ENCODE assay signal across 8 cellular contexts in the genomic region with DNA sequence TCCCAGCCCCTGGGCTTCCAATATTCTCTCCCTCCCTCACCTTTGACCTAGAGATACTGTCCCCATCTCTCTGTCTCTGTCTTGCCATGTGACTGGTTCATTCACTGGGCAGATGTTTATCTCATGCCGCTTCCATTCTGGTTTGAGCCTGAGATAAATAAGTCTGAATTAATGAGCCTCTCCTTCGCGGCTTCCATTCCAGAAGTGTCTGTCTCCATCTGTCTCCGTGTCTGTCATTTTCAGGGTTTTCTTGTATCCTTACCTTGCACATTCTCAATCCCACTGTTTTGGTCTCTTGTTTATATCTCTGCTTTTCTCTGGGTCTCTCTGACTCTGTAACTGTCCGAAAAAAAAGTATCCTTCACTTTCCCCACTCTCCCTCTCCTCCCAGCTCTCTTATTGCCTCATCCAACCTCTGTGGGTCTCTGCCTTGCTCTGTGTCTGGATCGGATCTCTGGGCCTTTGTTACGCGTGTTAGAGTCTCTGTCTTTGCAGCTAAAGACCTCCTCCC. TPM values are rescaled to one million over a fixed set of nuclear protein-coding genes. Genes with fewer than 3 reads are reported as not detected.
DNase-seq lines count a peak whose midpoint lies in the region; ATAC-seq and TF ChIP-seq lines count a peak whose summit lies in the region.

No MANE protein-coding gene starts in this region.

- intact Hi-C loops in thyroid gland (cut with DNase I) = no loop called here

- DNase-seq in activated CD8-positive, alpha-beta memory T cell treated with anti-CD3 and anti-CD28 coated beads, Interleukin-2, amount 10 ng/mL, durations not matched to agents 7 days and 5 days = no peak
- no peak for DNase-seq in activated CD8-positive, alpha-beta memory T cell treated with anti-CD3 and anti-CD28 coated beads for 24 hours
- DNase-seq in activated naive CD8-positive, alpha-beta T cell treated with anti-CD3 and anti-CD28 coated beads, Interleukin-2, amount 10 ng/mL, durations not matched to agents 7 days and 5 days = no peak
- peak; percentile 72 for DNase-seq in left kidney (ENCODE audit: low read depth, low spot score)
- no peak for DNase-seq in thyroid gland
- no peak for DNase-seq in LoVo (ENCODE audit: low spot score)

- TF ChIP-seq CTCF in thyroid gland (IDR thresholded peaks at IDR 0.05) = no peak

- peaks cover 58% of the 10 kb centered on the region for H3K4me1 Mint-ChIP-seq in activated CD8-positive, alpha-beta memory T cell treated with anti-CD3 and anti-CD28 coated beads, Interleukin-2, amount 10 ng/mL, durations not matched to agents 7 days and 5 days
- peaks cover 41% of the 10 kb centered on the region for H3K4me1 Mint-ChIP-seq in activated naive CD8-positive, alpha-beta T cell treated with anti-CD3 and anti-CD28 coated beads, Interleukin-2, amount 10 ng/mL, durations not matched to agents 7 days and 5 days

- H3K36me3 Mint-ChIP-seq in activated CD8-positive, alpha-beta memory T cell treated with anti-CD3 and anti-CD28 coated beads, Interleukin-2, amount 10 ng/mL, durations not matched to agents 7 days and 5 days = peaks cover 26% of the 10 kb centered on the region
- H3K36me3 Mint-ChIP-seq in activated naive CD8-positive, alpha-beta T cell treated with anti-CD3 and anti-CD28 coated beads, Interleukin-2, amount 10 ng/mL, durations not matched to agents 7 days and 5 days = peaks cover 14% of the 10 kb centered on the region

- peak overlapping the region; percentile 75 for H3K4me3 Mint-ChIP-seq in activated CD8-positive, alpha-beta memory T cell treated with anti-CD3 and anti-CD28 coated beads, Interleukin-2, amount 10 ng/mL, durations not matched to agents 7 days and 5 days
- peak overlapping the region; percentile 92 for H3K4me3 Mint-ChIP-seq in activated naive CD8-positive, alpha-beta T cell treated with anti-CD3 and anti-CD28 coated beads, Interleukin-2, amount 10 ng/mL, durations not matched to agents 7 days and 5 days

- 30 to 32% methylated on average over 8 of the region's 8 CpGs for WGBS in thyroid gland, 2 donors

- peak overlapping the region; percentile 93 for H3K27ac Mint-ChIP-seq in activated CD8-positive, alpha-beta memory T cell treated with anti-CD3 and anti-CD28 coated beads, Interleukin-2, amount 10 ng/mL, durations not matched to agents 7 days and 5 days
- H3K27ac Mint-ChIP-seq in activated naive CD8-positive, alpha-beta T cell treated with anti-CD3 and anti-CD28 coated beads, Interleukin-2, amount 10 ng/mL, durations not matched to agents 7 days and 5 days = peak overlapping the region; percentile 97

- H3K27me3 Mint-ChIP-seq in activated CD8-positive, alpha-beta memory T cell treated with anti-CD3 and anti-CD28 coated beads, Interleukin-2, amount 10 ng/mL, durations not matched to agents 7 days and 5 days = no peaks in the 10 kb centered on the region
- no peaks in the 10 kb centered on the region for H3K27me3 Mint-ChIP-seq in activated naive CD8-positive, alpha-beta T cell treated with anti-CD3 and anti-CD28 coated beads, Interleukin-2, amount 10 ng/mL, durations not matched to agents 7 days and 5 days

- H3K4me3 ChIP-seq in thyroid gland (replicated peaks in 1 of 3) = no peak overlapping the region

- peaks cover 20 to 25% of the 10 kb centered on the region in 2 donors for H3K4me1 ChIP-seq in thyroid gland

- no peak for TF ChIP-seq POLR2A in thyroid gland (IDR thresholded peaks at IDR 0.05)

- no peaks in the 10 kb centered on the region for H3K9me3 Mint-ChIP-seq in activated CD8-positive, alpha-beta memory T cell treated with anti-CD3 and anti-CD28 coated beads, Interleukin-2, amount 10 ng/mL, durations not matched to agents 7 days and 5 days (ENCODE audit: low read depth)
- no peaks in the 10 kb centered on the region for H3K9me3 Mint-ChIP-seq in activated naive CD8-positive, alpha-beta T cell treated with anti-CD3 and anti-CD28 coated beads, Interleukin-2, amount 10 ng/mL, durations not matched to agents 7 days and 5 days

- no peaks in the 10 kb centered on the region for H3K9me3 ChIP-seq in thyroid gland

- ATAC-seq in activated CD8-positive, alpha-beta memory T cell treated with anti-CD3 and anti-CD28 coated beads, Interleukin-2, amount 10 ng/mL, durations not matched to agents 7 days and 5 days = no peak
- ATAC-seq in activated naive CD8-positive, alpha-beta T cell treated with anti-CD3 and anti-CD28 coated beads, Interleukin-2, amount 10 ng/mL, durations not matched to agents 7 days and 5 days (ENCODE audit: low read depth) = no peak
- ATAC-seq in GM19395 (IDR thresholded peaks at IDR 0.05; ENCODE audit: unreplicated experiment) (no peak), HG03159 (IDR thresholded peaks at IDR 0.05; ENCODE audit: unreplicated experiment) (no peak)

- POLR2A ChIA-PET in activated naive CD8-positive, alpha-beta T cell treated with anti-CD3 and anti-CD28 coated beads, Interleukin-2, amount 10 ng/mL, durations not matched to agents 7 days and 5 days (lab: Charles Lee) = interaction anchor here (0.8 to 2.9 kb wide), 5 partner anchors 9 to 23 kb away, joined by 3 to 23 read pairs (median 4); partner anchors contain the start of gene DBP

- CTCF ChIA-PET in activated CD8-positive, alpha-beta memory T cell treated with anti-CD3 and anti-CD28 coated beads, Interleukin-2, amount 10 ng/mL, durations not matched to agents 7 days and 5 days (lab: Charles Lee) = interaction anchor here (0.7 to 1.7 kb wide), 4 partner anchors 9 to 39 kb away, joined by 3 to 5 read pairs (median 4); partner anchors contain the start of gene CA11

- H3K27me3 ChIP-seq in thyroid gland = no peaks in the 10 kb centered on the region

- peak overlapping the region; percentile 55 to 72 (median 64) for H3K27ac ChIP-seq in thyroid gland

- peaks cover 4 to 5% of the 10 kb centered on the region in 2 donors for H3K36me3 ChIP-seq in thyroid gland

RNA-seq across cellular contexts. Expression of gene SPHK2, which starts 4.3 kb away (rescaled TPM):
- 10 to 100 TPM; 37.3 to 43.4 TPM for total RNA-seq in activated CD8-positive, alpha-beta memory T cell treated with anti-CD3 and anti-CD28 coated beads, Interleukin-2, amount 10 ng/mL, durations not matched to agents 7 days and 5 days
- 10 to 100 TPM; 31.4 to 31.8 TPM for total RNA-seq in activated naive CD8-positive, alpha-beta T cell treated with anti-CD3 and anti-CD28 coated beads, Interleukin-2, amount 10 ng/mL, durations not matched to agents 7 days and 5 days
- total RNA-seq in thyroid gland = 10 to 100 TPM; 17.1 to 45.4 (median 31.4) TPM

RNA-seq across cellular contexts. Expression of gene RPL18, which starts 4.6 kb away (rescaled TPM):
- total RNA-seq in activated CD8-positive, alpha-beta memory T cell treated with anti-CD3 and anti-CD28 coated beads, Interleukin-2, amount 10 ng/mL, durations not matched to agents 7 days and 5 days = 1,000 to 10,000 TPM; 1,413 to 1,465 TPM
- total RNA-seq in activated naive CD8-positive, alpha-beta T cell treated with anti-CD3 and anti-CD28 coated beads, Interleukin-2, amount 10 ng/mL, durations not matched to agents 7 days and 5 days = 1,000 to 10,000 TPM; 1,565 to 1,587 TPM
- total RNA-seq in thyroid gland = 1,000 to 10,000 TPM; 1,845 to 2,426 (median 1,951) TPM

RNA-seq across cellular contexts. Expression of gene FAM83E, which starts 8.7 kb away (rescaled TPM):
- total RNA-seq in activated CD8-positive, alpha-beta memory T cell treated with anti-CD3 and anti-CD28 coated beads, Interleukin-2, amount 10 ng/mL, durations not matched to agents 7 days and 5 days = 1 to 10 TPM; 2.8 to 4.1 TPM
- 1 to 10 TPM; 2.7 to 3.6 TPM for total RNA-seq in activated naive CD8-positive, alpha-beta T cell treated with anti-CD3 and anti-CD28 coated beads, Interleukin-2, amount 10 ng/mL, durations not matched to agents 7 days and 5 days
- total RNA-seq in thyroid gland = not detected

RNA-seq across cellular contexts. Expression of gene DBP, which starts 13.6 kb away (rescaled TPM):
- total RNA-seq in activated CD8-positive, alpha-beta memory T cell treated with anti-CD3 and anti-CD28 coated beads, Interleukin-2, amount 10 ng/mL, durations not matched to agents 7 days and 5 days = 10 to 100 TPM; 11.3 to 18.0 TPM
- total RNA-seq in activated naive CD8-positive, alpha-beta T cell treated with anti-CD3 and anti-CD28 coated beads, Interleukin-2, amount 10 ng/mL, durations not matched to agents 7 days and 5 days = 10 to 100 TPM; 34.0 to 34.8 TPM
- 10 to 100 TPM; 18.9 to 32.8 (median 25.1) TPM for total RNA-seq in thyroid gland

RNA-seq across cellular contexts. Expression of gene SPACA4, which starts 17.1 kb away (rescaled TPM):
- not detected for total RNA-seq in activated CD8-positive, alpha-beta memory T cell treated with anti-CD3 and anti-CD28 coated beads, Interleukin-2, amount 10 ng/mL, durations not matched to agents 7 days and 5 days
- not detected for total RNA-seq in activated naive CD8-positive, alpha-beta T cell treated with anti-CD3 and anti-CD28 coated beads, Interleukin-2, amount 10 ng/mL, durations not matched to agents 7 days and 5 days
- total RNA-seq in thyroid gland = under 1 TPM in 1 of 4 donors, not detected in 3; 0.67 TPM
